8 cellular contexts compared by ENCODE assay signal in the genomic region with DNA sequence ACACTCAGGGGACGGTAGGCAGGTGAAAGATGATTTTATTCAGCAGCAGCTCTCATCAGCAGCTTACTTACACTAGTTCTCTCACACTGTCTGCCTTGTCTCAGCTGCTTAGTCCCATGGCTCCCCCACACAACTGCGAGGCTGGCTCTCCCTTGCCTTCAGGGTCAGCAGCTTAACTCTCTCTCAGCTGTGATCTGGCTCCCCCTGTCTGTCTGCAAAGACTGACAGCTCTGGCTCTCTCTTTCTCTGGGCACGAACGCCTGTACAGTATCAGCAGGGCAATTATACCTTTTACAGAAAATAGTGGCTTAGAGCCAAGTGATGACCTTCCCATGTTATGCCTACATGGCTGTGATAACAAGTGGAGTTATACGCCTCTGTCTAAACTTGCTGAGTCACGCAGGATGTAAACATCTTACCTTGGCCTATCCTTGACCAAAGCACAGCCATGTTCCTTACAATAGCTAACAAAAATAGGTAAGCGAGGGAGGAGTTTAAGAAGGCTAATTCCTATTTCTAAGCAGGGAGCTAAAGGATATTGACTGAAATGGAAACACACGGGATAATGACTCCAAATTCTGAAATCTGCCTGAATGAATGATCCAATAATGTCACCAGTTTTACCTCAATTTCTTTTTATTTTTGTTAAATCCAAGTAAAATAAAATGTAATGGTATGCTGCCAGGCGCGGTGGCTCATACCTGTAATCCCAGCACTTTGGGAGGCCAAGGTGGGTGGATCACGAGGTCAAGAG. TPM values are rescaled to one million over a fixed set of nuclear protein-coding genes. Genes with fewer than 3 reads are reported as not detected.
DNase-seq lines count a peak whose midpoint lies in the region; ATAC-seq, FAIRE-seq and TF ChIP-seq lines count a peak whose summit lies in the region.

No MANE protein-coding gene starts in this region.

- H2BK15ac ChIP-seq in mesendoderm (replicated peaks; ENCODE audit: low read depth) = no peak overlapping the region

- no peak overlapping the region for H2BK120ac ChIP-seq in mesendoderm (ENCODE audit: low read depth, low read length)

- no TSS peak for BruUV-seq in GM12878 (replicated peaks; lab: Mats Ljungman, UMichigan)

- no peak overlapping the region for H3K18ac ChIP-seq in mesendoderm (ENCODE audit: low read length)

- H3K4me3 ChIP-seq in GM23248 (no peak overlapping the region), GM12878 (no peak overlapping the region), mesendoderm (ENCODE audit: low read length) (no peak overlapping the region)

- peak; percentile 26 to 60 (median 48); a peak in 5 of 6 replicates for TF ChIP-seq CTCF in GM12878 (IDR thresholded peaks at IDR 0.05 in 2 of 3, conservative IDR thresholded peaks at IDR 0.05 in 1 of 3; ENCODE audit: control insufficient read depth in 2 of 3, extremely low read depth in 1 of 3, insufficient read depth in 1 of 3, low read depth in 3 of 3, low read length in 3 of 3)

- no peak overlapping the region for H3K27ac ChIP-seq in GM23248
- peak overlapping the region; percentile 4; the same call in 1 of the 2 replicates for H3K27ac ChIP-seq in GM12878 (ENCODE audit: control insufficient read depth, insufficient read depth)
- H3K27ac ChIP-seq in mesendoderm (ENCODE audit: low read depth, low read length) = no peak overlapping the region

- peak overlapping the region; percentile 34 for H3K56ac ChIP-seq in mesendoderm (ENCODE audit: low read length)

- ATAC-seq in GM12878 (peak; percentile 71), HG03521 (IDR thresholded peaks at IDR 0.05; ENCODE audit: unreplicated experiment) (no peak), HG03354 (IDR thresholded peaks at IDR 0.05; ENCODE audit: poor library complexity, severe bottlenecking, unreplicated experiment) (no peak), HG03565 (IDR thresholded peaks at IDR 0.05; ENCODE audit: unreplicated experiment) (no peak)

- no peak for TF ChIP-seq POLR2A in GM12878 (IDR thresholded peaks at IDR 0.05; ENCODE audit: low read depth, low read length)

- no peak overlapping the region for H3K23ac ChIP-seq in mesendoderm (ENCODE audit: low read length)

- POLR2A ChIA-PET in GM12878 (lab: Charles Lee) = no interaction called here

- TF ChIP-seq EP300 in GM12878 (IDR thresholded peaks at IDR 0.05; ENCODE audit: borderline replicate concordance in 1 of 2, control insufficient read depth in 1 of 2, low read depth in 2 of 2, low read length in 2 of 2) = no peak

- H3K27me3 ChIP-seq in GM23248 (replicated peaks; ENCODE audit: insufficient read depth) (no peaks in the 10 kb centered on the region), GM12878 (replicated peaks in 1 of 2; ENCODE audit: control insufficient read depth in 2 of 2, insufficient read depth in 2 of 2, low read length in 1 of 2) (no peaks in the 10 kb centered on the region), mesendoderm (ENCODE audit: insufficient read depth, low read length, poor library complexity) (no peaks in the 10 kb centered on the region)

- H2AFZ ChIP-seq in GM23248 (peak overlapping the region; percentile 92), GM12878 (ENCODE audit: control insufficient read depth, low read depth, low read length) (peak overlapping the region; percentile 95)

- H3K79me2 ChIP-seq in GM23248 (ENCODE audit: insufficient read depth) (peaks cover 39% of the 10 kb centered on the region), GM12878 (ENCODE audit: control insufficient read depth, insufficient read depth, low read length) (peaks cover 33% of the 10 kb centered on the region), mesendoderm (ENCODE audit: control insufficient read depth, insufficient read depth, low read length) (peaks cover 35% of the 10 kb centered on the region)

- RAD21 ChIA-PET in GM12878 (lab: Charles Lee; ENCODE audit: unreplicated experiment) = interaction anchor here (1.1 to 1.8 kb wide), 5 partner anchors 39 to 162 kb away, joined by 3 to 13 read pairs (median 6); a partner anchor contains a TSS

- H3K9ac ChIP-seq in GM23248 = no peak overlapping the region
- H3K9ac ChIP-seq in GM12878 (ENCODE audit: control insufficient read depth, insufficient read depth, low read length) = no peak overlapping the region
- H3K9ac ChIP-seq in mesendoderm (ENCODE audit: low read length) = no peak overlapping the region

- DNase-seq in ACHN (peak; percentile 65), GM23248 (peak; percentile 26), NOMO-1 treated with DMSO at 0.1 percent for 48 hours (lab: John Stamatoyannopoulos, UW; ENCODE audit: unreplicated experiment) (peak; percentile 62), GM12878 (ENCODE audit: low read depth, low spot score) (no peak), mesendoderm (peak; percentile 79)

- no peaks in the 10 kb centered on the region for H3F3A ChIP-seq in GM23248 (ENCODE audit: insufficient read depth)

- H2BK5ac ChIP-seq in mesendoderm (ENCODE audit: low read length) = no peak overlapping the region

- SMC1A ChIA-PET in GM12878 (lab: Charles Lee; ENCODE audit: uncharacterized antibody, unreplicated experiment) = interaction anchor here (0.6 to 1.5 kb wide), 6 partner anchors 40 to 160 kb away, joined by 3 to 4 read pairs (median 3); a partner anchor contains a TSS

- CTCF ChIA-PET in GM12878 (lab: Yijun Ruan, JAX) = interaction anchor here (0.6 to 1.9 kb wide), 33 partner anchors 8 to 908 kb away, joined by 3 to 29 read pairs (median 5); a partner anchor contains a TSS

- no peak overlapping the region for H3K4ac ChIP-seq in mesendoderm (ENCODE audit: low read depth, low read length)

- H3K9me3 ChIP-seq in GM23248 (ENCODE audit: low read depth) (no peaks in the 10 kb centered on the region), GM12878 (replicated peaks; ENCODE audit: control insufficient read depth, insufficient read depth, low read length) (no peaks in the 10 kb centered on the region)

- in situ Hi-C loops in ACHN (cut with HindIII; ENCODE audit: low pct_ligation_motif_present, low pct_unique_long_range_greater_than_20kb, low sequenced_read_pairs) (no loop called here), GM23248 (cut with MboI) (no loop called here), GM12878 (cut with MboI) (no loop called here)

- H3K79me1 ChIP-seq in mesendoderm (ENCODE audit: low read length) = peaks cover 10% of the 10 kb centered on the region

- FAIRE-seq in GM12878 (lab: Jason Lieb, UNC) = no peak

- TF ChIP-seq RAD21 in GM12878 (IDR thresholded peaks at IDR 0.05; ENCODE audit: insufficient read depth, low read depth, low read length) = peak; percentile 40; the same call in 1 of the 2 replicates

- no peak overlapping the region for H4K8ac ChIP-seq in mesendoderm (ENCODE audit: low read depth, low read length)

- H4K20me1 ChIP-seq in GM23248 (ENCODE audit: insufficient read depth) (no peaks in the 10 kb centered on the region), GM12878 (ENCODE audit: control insufficient read depth, insufficient read depth) (no peaks in the 10 kb centered on the region; the same call in 1 of the 2 replicates)

- no peaks in the 10 kb centered on the region for H3K36me3 ChIP-seq in GM23248 (ENCODE audit: low read depth)
- H3K36me3 ChIP-seq in GM12878 (ENCODE audit: control insufficient read depth in 2 of 2, insufficient read depth in 2 of 2, low read length in 1 of 2) = peaks cover under 1 to 2% of the 10 kb centered on the region in 2 experiments
- peaks cover 4% of the 10 kb centered on the region for H3K36me3 ChIP-seq in mesendoderm (ENCODE audit: control insufficient read depth, insufficient read depth, low read length)

- peak overlapping the region; percentile 55 for H3K4me2 ChIP-seq in GM23248 (ENCODE audit: unreplicated experiment)
- H3K4me2 ChIP-seq in GM12878 (ENCODE audit: control insufficient read depth, insufficient read depth) = peak overlapping the region; percentile 72
- H3K4me2 ChIP-seq in mesendoderm (ENCODE audit: low read length) = no peak overlapping the region

- peaks cover 8% of the 10 kb centered on the region for H3K4me1 ChIP-seq in GM23248 (ENCODE audit: insufficient read depth)
- H3K4me1 ChIP-seq in GM12878 (ENCODE audit: control insufficient read depth, insufficient read depth, low read length) = peaks cover 16% of the 10 kb centered on the region
- peaks cover 2% of the 10 kb centered on the region for H3K4me1 ChIP-seq in mesendoderm (ENCODE audit: control insufficient read depth, low read depth, low read length)

- no peak overlapping the region for H2AK5ac ChIP-seq in mesendoderm (ENCODE audit: low read length)

- no peaks in the 10 kb centered on the region for H3K9me2 ChIP-seq in GM23248 (ENCODE audit: insufficient read depth)

- H4K5ac ChIP-seq in mesendoderm (ENCODE audit: low read length) = no peak overlapping the region

- intact Hi-C loops in GM12878 (cut with micrococcal nuclease; ENCODE audit: unreplicated experiment) = loop anchor here (5.0 kb wide), 1 partner anchor 90 kb away; no protein-coding TSS in a partner anchor

- 75 to 76% methylated on average over 11 of the region's 11 CpGs for WGBS in GM23248 (ENCODE audit: low coverage in 1 of 2, low lambda C conversion rate in 2 of 2, missing lambda C conversion rate in 2 of 2), 2 experiments
- 63% methylated on average over 11 of the region's 11 CpGs for WGBS in GM12878 (ENCODE audit: insufficient coverage, insufficient replicate concordance, low lambda C conversion rate, missing lambda C conversion rate)
- no CpG with 5 or more reads among the region's 11 CpGs for WGBS in mesendoderm (ENCODE audit: extremely low coverage, insufficient coverage, low lambda C conversion rate)

RNA-seq across cellular contexts. Expression of a gene that starts 1.1 kb away (rescaled TPM):
- 78.9 and 118 TPM in 2 replicates for total RNA-seq in GM23248 (2014; rRNA removed; shearing (Covaris generic))
- 234 and 235 TPM in 2 replicates for polyA plus RNA-seq in GM23248 (2016; fragmentation: Nextera tagmentation; extraction: Ambion mirVana)
- 11.1 and 12.3 TPM in 2 replicates for total RNA-seq in GM12878 (2013; cell fraction: nucleolus; rRNA removed)
- total RNA-seq in GM12878 (2014; rRNA removed) = 258 and 271 TPM in 2 replicates
- 115 and 123 TPM in 2 replicates for total RNA-seq in GM12878 (2014; rRNA removed; fragmentation: Illumina TruSeq; extraction: Trizol)
- 131 and 137 TPM in 2 replicates for total RNA-seq in GM12878 (2021)
- polyA plus RNA-seq in GM12878 (2011; ENCODE audit: low read depth) = 86.6 TPM
- 237 and 375 TPM in 2 replicates for polyA plus RNA-seq in GM12878 (2011; rRNA removed)
- 185 and 215 TPM in 2 replicates for polyA plus RNA-seq in GM12878 (2011; cell fraction: cytosol; rRNA removed)
- polyA plus RNA-seq in GM12878 (2011; cell fraction: nucleus; rRNA removed) = 124 and 138 TPM in 2 replicates
- polyA plus RNA-seq in GM12878 (2012) = 126 and 136 TPM in 2 replicates
- 64.1 and 79.9 TPM in 2 replicates for polyA plus RNA-seq in GM12878 (2014; fragmentation: Illumina TruSeq; extraction: Trizol)
- 100 to 1,000 TPM in 1 of 2 experiments, 10 to 100 TPM in 1; 99.8 to 226 TPM for polyA plus RNA-seq in GM12878 (2014; fragmentation: Nextera tagmentation; extraction: Ambion mirVana)
- 325 and 378 TPM in 2 replicates for polyA plus RNA-seq in GM12878 (2014; rRNA removed)
- polyA plus RNA-seq in GM12878 (2016; fragmentation: Nextera tagmentation; extraction: Ambion mirVana) = 100 to 1,000 TPM; 564 to 584 TPM
- 22.7 and 25.8 TPM in 2 replicates for polyA minus RNA-seq in GM12878 (2011; rRNA and poly(A)+ RNA removed)
- polyA minus RNA-seq in GM12878 (2011; cell fraction: cytosol; rRNA and poly(A)+ RNA removed) = 35.7 and 37.4 TPM in 2 replicates
- 9.4 and 18.8 TPM in 2 replicates for polyA minus RNA-seq in GM12878 (2011; cell fraction: nucleus; rRNA and poly(A)+ RNA removed)
- polyA plus RNA-seq in mesendoderm (2013, experiment 1 of 2) = 256 TPM
- polyA plus RNA-seq in mesendoderm (2013, experiment 2 of 2) = 246 TPM

RNA-seq across cellular contexts. Expression of a gene that starts 39.7 kb away (rescaled TPM):
- total RNA-seq in GM23248 (2014; rRNA removed; shearing (Covaris generic)) = 129 and 160 TPM in 2 replicates
- polyA plus RNA-seq in GM23248 (2016; fragmentation: Nextera tagmentation; extraction: Ambion mirVana) (47.7 and 50.2 TPM in 2 replicates), GM12878 (2011; rRNA removed) (37.6 and 41.9 TPM in 2 replicates), GM12878 (2014; fragmentation: Illumina TruSeq; extraction: Trizol) (23.4 and 23.7 TPM in 2 replicates), GM12878 (2014; fragmentation: Nextera tagmentation; extraction: Ambion mirVana) (1 to 10 TPM; 7.3 to 7.9 TPM), GM12878 (2014; rRNA removed) (31.1 and 40.7 TPM in 2 replicates), GM12878 (2016; fragmentation: Nextera tagmentation; extraction: Ambion mirVana) (10 to 100 TPM; 33.2 to 38.6 TPM)
- 85.8 and 94.9 TPM in 2 replicates for total RNA-seq in GM12878 (2013; cell fraction: nucleolus; rRNA removed)
- total RNA-seq in GM12878 (2014; rRNA removed) (31.3 and 38.3 TPM in 2 replicates), GM12878 (2014; rRNA removed; fragmentation: Illumina TruSeq; extraction: Trizol) (18.1 and 19.0 TPM in 2 replicates), GM12878 (2021) (45.8 and 48.5 TPM in 2 replicates)
- 14.2 TPM for polyA plus RNA-seq in GM12878 (2011; ENCODE audit: low read depth)
- polyA plus RNA-seq in GM12878 (2011; cell fraction: cytosol; rRNA removed) = 36.0 and 38.8 TPM in 2 replicates
- 47.5 and 49.8 TPM in 2 replicates for polyA plus RNA-seq in GM12878 (2011; cell fraction: nucleus; rRNA removed)
- polyA plus RNA-seq in GM12878 (2012) = 20.5 and 20.8 TPM in 2 replicates
- polyA minus RNA-seq in GM12878 (2011; rRNA and poly(A)+ RNA removed) = 34.2 and 37.5 TPM in 2 replicates
- polyA minus RNA-seq in GM12878 (2011; cell fraction: cytosol; rRNA and poly(A)+ RNA removed) = 8.0 and 10.4 TPM in 2 replicates
- 29.4 and 42.0 TPM in 2 replicates for polyA minus RNA-seq in GM12878 (2011; cell fraction: nucleus; rRNA and poly(A)+ RNA removed)
- 45.0 TPM for polyA plus RNA-seq in mesendoderm (2013, experiment 1 of 2)
- polyA plus RNA-seq in mesendoderm (2013, experiment 2 of 2) = 45.0 TPM

RNA-seq across cellular contexts. Expression of a gene that starts 40.0 kb away (rescaled TPM):
- total RNA-seq in GM23248 (2014; rRNA removed; shearing (Covaris generic)) = 23.4 and 27.1 TPM in 2 replicates
- polyA plus RNA-seq in GM23248 (2016; fragmentation: Nextera tagmentation; extraction: Ambion mirVana) = 15.3 and 15.6 TPM in 2 replicates
- total RNA-seq in GM12878 (2013; cell fraction: nucleolus; rRNA removed) = 85.7 and 98.9 TPM in 2 replicates
- total RNA-seq in GM12878 (2014; rRNA removed) = 38.0 and 39.0 TPM in 2 replicates
- total RNA-seq in GM12878 (2014; rRNA removed; fragmentation: Illumina TruSeq; extraction: Trizol) = 36.7 TPM in 2 replicates
- 28.8 and 32.1 TPM in 2 replicates for total RNA-seq in GM12878 (2021)
- polyA plus RNA-seq in GM12878 (2011; ENCODE audit: low read depth) = 32.3 TPM
- polyA plus RNA-seq in GM12878 (2011; rRNA removed) = 63.0 and 65.9 TPM in 2 replicates
- polyA plus RNA-seq in GM12878 (2011; cell fraction: cytosol; rRNA removed) = 107 and 120 TPM in 2 replicates
- polyA plus RNA-seq in GM12878 (2011; cell fraction: nucleus; rRNA removed) = 90.6 and 122 TPM in 2 replicates
- 16.5 and 17.4 TPM in 2 replicates for polyA plus RNA-seq in GM12878 (2012)
- 41.3 and 47.9 TPM in 2 replicates for polyA plus RNA-seq in GM12878 (2014; fragmentation: Illumina TruSeq; extraction: Trizol)
- polyA plus RNA-seq in GM12878 (2014; fragmentation: Nextera tagmentation; extraction: Ambion mirVana) = 10 to 100 TPM; 12.9 to 27.0 TPM
- polyA plus RNA-seq in GM12878 (2014; rRNA removed) = 27.3 and 39.8 TPM in 2 replicates
- polyA plus RNA-seq in GM12878 (2016; fragmentation: Nextera tagmentation; extraction: Ambion mirVana) = 10 to 100 TPM; 31.0 to 34.8 TPM
- polyA minus RNA-seq in GM12878 (2011; rRNA and poly(A)+ RNA removed) = 107 and 161 TPM in 2 replicates
- 26.6 and 33.1 TPM in 2 replicates for polyA minus RNA-seq in GM12878 (2011; cell fraction: cytosol; rRNA and poly(A)+ RNA removed)
- 58.2 and 89.6 TPM in 2 replicates for polyA minus RNA-seq in GM12878 (2011; cell fraction: nucleus; rRNA and poly(A)+ RNA removed)
- 20.5 TPM for polyA plus RNA-seq in mesendoderm (2013, experiment 1 of 2)
- 18.2 TPM for polyA plus RNA-seq in mesendoderm (2013, experiment 2 of 2)

RNA-seq across cellular contexts. Expression of a gene that starts 43.9 kb away (rescaled TPM):
- 5.4 and 15.3 TPM in 2 replicates for total RNA-seq in GM23248 (2014; rRNA removed; shearing (Covaris generic))
- 7.8 and 8.5 TPM in 2 replicates for polyA plus RNA-seq in GM23248 (2016; fragmentation: Nextera tagmentation; extraction: Ambion mirVana)
- total RNA-seq in GM12878 (2013; cell fraction: nucleolus; rRNA removed) = 46.5 and 51.4 TPM in 2 replicates
- 15.8 and 18.0 TPM in 2 replicates for total RNA-seq in GM12878 (2014; rRNA removed)
- 23.4 and 23.8 TPM in 2 replicates for total RNA-seq in GM12878 (2014; rRNA removed; fragmentation: Illumina TruSeq; extraction: Trizol)
- 17.1 and 17.3 TPM in 2 replicates for total RNA-seq in GM12878 (2021)
- 15.2 TPM for polyA plus RNA-seq in GM12878 (2011; ENCODE audit: low read depth)
- 12.4 and 18.8 TPM in 2 replicates for polyA plus RNA-seq in GM12878 (2011; rRNA removed)
- 6.7 and 7.9 TPM in 2 replicates for polyA plus RNA-seq in GM12878 (2011; cell fraction: cytosol; rRNA removed)
- polyA plus RNA-seq in GM12878 (2011; cell fraction: nucleus; rRNA removed) = 7.9 and 10.9 TPM in 2 replicates
- 11.0 and 12.7 TPM in 2 replicates for polyA plus RNA-seq in GM12878 (2012)
- 18.7 and 22.6 TPM in 2 replicates for polyA plus RNA-seq in GM12878 (2014; fragmentation: Illumina TruSeq; extraction: Trizol)
- polyA plus RNA-seq in GM12878 (2014; fragmentation: Nextera tagmentation; extraction: Ambion mirVana) = 10 to 100 TPM in 1 of 2 experiments, 1 to 10 TPM in 1; 9.2 to 15.1 TPM
- 12.2 and 17.8 TPM in 2 replicates for polyA plus RNA-seq in GM12878 (2014; rRNA removed)
- 10 to 100 TPM; 22.4 to 24.6 TPM for polyA plus RNA-seq in GM12878 (2016; fragmentation: Nextera tagmentation; extraction: Ambion mirVana)
- 14.9 and 16.9 TPM in 2 replicates for polyA minus RNA-seq in GM12878 (2011; rRNA and poly(A)+ RNA removed)
- 7.5 and 8.0 TPM in 2 replicates for polyA minus RNA-seq in GM12878 (2011; cell fraction: cytosol; rRNA and poly(A)+ RNA removed)
- polyA minus RNA-seq in GM12878 (2011; cell fraction: nucleus; rRNA and poly(A)+ RNA removed) = 12.9 and 24.2 TPM in 2 replicates
- 35.5 TPM for polyA plus RNA-seq in mesendoderm (2013, experiment 1 of 2)
- 34.6 TPM for polyA plus RNA-seq in mesendoderm (2013, experiment 2 of 2)

RNA-seq across cellular contexts. Expression of a gene that starts 44.1 kb away (rescaled TPM):
- 38.2 and 41.9 TPM in 2 replicates for total RNA-seq in GM23248 (2014; rRNA removed; shearing (Covaris generic))
- polyA plus RNA-seq in GM23248 (2016; fragmentation: Nextera tagmentation; extraction: Ambion mirVana) = 47.6 and 49.7 TPM in 2 replicates
- 94.9 and 104 TPM in 2 replicates for total RNA-seq in GM12878 (2013; cell fraction: nucleolus; rRNA removed)
- total RNA-seq in GM12878 (2014; rRNA removed) = 49.1 and 61.9 TPM in 2 replicates
- 66.6 and 69.3 TPM in 2 replicates for total RNA-seq in GM12878 (2014; rRNA removed; fragmentation: Illumina TruSeq; extraction: Trizol)
- 84.7 and 86.6 TPM in 2 replicates for total RNA-seq in GM12878 (2021)
- polyA plus RNA-seq in GM12878 (2011; ENCODE audit: low read depth) = 108 TPM
- 153 and 159 TPM in 2 replicates for polyA plus RNA-seq in GM12878 (2011; rRNA removed)
- 62.3 and 76.7 TPM in 2 replicates for polyA plus RNA-seq in GM12878 (2011; cell fraction: cytosol; rRNA removed)
- polyA plus RNA-seq in GM12878 (2011; cell fraction: nucleus; rRNA removed) = 77.1 and 78.1 TPM in 2 replicates
- polyA plus RNA-seq in GM12878 (2012) = 64.4 and 78.0 TPM in 2 replicates
- polyA plus RNA-seq in GM12878 (2014; fragmentation: Illumina TruSeq; extraction: Trizol) = 97.1 and 108 TPM in 2 replicates
- 10 to 100 TPM; 69.2 to 72.5 TPM for polyA plus RNA-seq in GM12878 (2014; fragmentation: Nextera tagmentation; extraction: Ambion mirVana)
- 66.4 and 76.2 TPM in 2 replicates for polyA plus RNA-seq in GM12878 (2014; rRNA removed)
- polyA plus RNA-seq in GM12878 (2016; fragmentation: Nextera tagmentation; extraction: Ambion mirVana) = 100 to 1,000 TPM; 123 to 126 TPM
- 97.7 and 177 TPM in 2 replicates for polyA minus RNA-seq in GM12878 (2011; rRNA and poly(A)+ RNA removed)
- polyA minus RNA-seq in GM12878 (2011; cell fraction: cytosol; rRNA and poly(A)+ RNA removed) = 19.9 and 30.1 TPM in 2 replicates
- 23.0 and 29.5 TPM in 2 replicates for polyA minus RNA-seq in GM12878 (2011; cell fraction: nucleus; rRNA and poly(A)+ RNA removed)
- 56.1 TPM for polyA plus RNA-seq in mesendoderm (2013, experiment 1 of 2)
- polyA plus RNA-seq in mesendoderm (2013, experiment 2 of 2) = 52.6 TPM
